In genomic region chr1:225762002-225762441, GRCh38 we compare ENCODE assay signal across 13 cellular contexts. TPM values are rescaled to one million over a fixed set of nuclear protein-coding genes. Genes with fewer than 3 reads are reported as not detected.
DNase-seq lines count a peak whose midpoint lies in the region; ATAC-seq, FAIRE-seq and TF ChIP-seq lines count a peak whose summit lies in the region.
"Had no signal": no experiment of that assay in that cellular context is flagged by ENCODE, and none has a peak within 500 bp of the region (broad histone marks: within the 10 kb centered on the region; RNA-seq: fewer than 3 reads in every experiment).

No MANE protein-coding gene starts in this region.

- peaks cover 12 to 19% of the 10 kb centered on the region in 2 experiments; a peak in 4 of 5 replicates for H3K27me3 ChIP-seq in K562 (ENCODE audit: control insufficient read depth in 2 of 2, insufficient read depth in 2 of 2, low read length in 2 of 2)
- no peaks in the 10 kb centered on the region for H3K27me3 ChIP-seq in neural progenitor cell
- no peaks in the 10 kb centered on the region for H3K27me3 ChIP-seq in CD8-positive, alpha-beta memory T cell (ENCODE audit: insufficient read depth, low read length, poor library complexity, severe bottlenecking)

- H3K4me3 Mint-ChIP-seq in neural progenitor cell = no peak overlapping the region
- H3K4me3 Mint-ChIP-seq in CD8-positive, alpha-beta memory T cell = no peak overlapping the region
- H3K4me3 Mint-ChIP-seq: CD4-positive, alpha-beta memory T cell; central memory CD8-positive, alpha-beta T cell had no signal

- H3K36me3 Mint-ChIP-seq in neural progenitor cell = no peaks in the 10 kb centered on the region
- H3K36me3 Mint-ChIP-seq in CD8-positive, alpha-beta memory T cell = no peaks in the 10 kb centered on the region
- H3K36me3 Mint-ChIP-seq: CD4-positive, alpha-beta memory T cell had no signal

- intact Hi-C loops in K562 (cut with micrococcal nuclease) (no loop called here), posterior cingulate gyrus (cut with DNase I) (no loop called here)

- H3K27me3 Mint-ChIP-seq in neural progenitor cell (ENCODE audit: insufficient read depth, low read depth) = peaks cover 8% of the 10 kb centered on the region
- peaks cover 7 to 36% of the 10 kb centered on the region in 2 donors for H3K27me3 Mint-ChIP-seq in CD8-positive, alpha-beta memory T cell

- TF ChIP-seq RAD21 in K562 (CRISPR knock-in tag; conservative IDR thresholded peaks at IDR 0.05 in 1 of 2, IDR thresholded peaks at IDR 0.05 in 1 of 2) = no peak

- peak overlapping the region in 1 of 2 experiments; percentile 3; a peak in 1 of 4 replicates for H3K9ac ChIP-seq in K562 (ENCODE audit: insufficient read depth in 1 of 2, low read depth in 2 of 2, low read length in 2 of 2)
- no peak overlapping the region for H3K9ac ChIP-seq in neural progenitor cell
- H3K9ac ChIP-seq: KMS-11 had no signal

- CTCF ChIA-PET in K562 (lab: Yijun Ruan, JAX; ENCODE audit: low intra/inter-chr PET ratio) = no interaction called here
- CTCF ChIA-PET in CD8-positive, alpha-beta memory T cell (lab: Charles Lee) = interaction anchor here (1.5 kb wide), 1 partner anchor 15 kb away, joined by 3 read pairs; the partner anchor contains the start of gene SRP9

- peaks cover 29% of the 10 kb centered on the region for H3K4me1 Mint-ChIP-seq in neural progenitor cell
- no peaks in the 10 kb centered on the region for H3K4me1 Mint-ChIP-seq in CD8-positive, alpha-beta memory T cell
- H3K4me1 Mint-ChIP-seq: CD4-positive, alpha-beta memory T cell; central memory CD8-positive, alpha-beta T cell had no signal

- H3K9me3 ChIP-seq in K562 (replicated peaks; ENCODE audit: control insufficient read depth, insufficient read depth, low read depth, low read length) = no peaks in the 10 kb centered on the region
- no peaks in the 10 kb centered on the region for H3K9me3 ChIP-seq in neural progenitor cell (ENCODE audit: low read depth)
- H3K9me3 ChIP-seq in CD8-positive, alpha-beta memory T cell (ENCODE audit: low read length) = no peaks in the 10 kb centered on the region

- no peak for FAIRE-seq in K562 (lab: Jason Lieb, UNC)
- FAIRE-seq: frontal cortex had no signal

- no peaks in the 10 kb centered on the region for H3K36me3 ChIP-seq in K562 (ENCODE audit: control insufficient read depth, insufficient read depth, low read length)
- H3K36me3 ChIP-seq in neural progenitor cell = no peaks in the 10 kb centered on the region
- H3K36me3 ChIP-seq in CD8-positive, alpha-beta memory T cell (ENCODE audit: insufficient read depth, low read length) = no peaks in the 10 kb centered on the region

- peak overlapping the region; percentile 64 for H2AFZ ChIP-seq in K562 (ENCODE audit: low read depth, low read length)
- H2AFZ ChIP-seq in neural progenitor cell (replicated peaks) = no peak overlapping the region

- no peak overlapping the region for H3K27ac ChIP-seq in K562 (ENCODE audit: extremely low read depth, low read depth, low read length)
- H3K27ac ChIP-seq in neural progenitor cell = peak overlapping the region; percentile 11
- no peak overlapping the region for H3K27ac ChIP-seq in CD8-positive, alpha-beta memory T cell (ENCODE audit: low read depth, low read length)
- H3K27ac ChIP-seq: KMS-11 had no signal

- DNase-seq in D341Med (ENCODE audit: low spot score) (peak; percentile 32), NCI-H1436 treated with DMSO at 0.1 percent for 48 hours (lab: John Stamatoyannopoulos, UW) (peak; percentile 51), K562 (ENCODE audit: extremely low read depth in 1 of 4, low spot score in 3 of 4) (no peak), neural progenitor cell (ENCODE audit: low spot score) (no peak), SIG-M5 treated with dmso at 0.1 percent for 504 hours (lab: John Stamatoyannopoulos, UW; ENCODE audit: unreplicated experiment) (no peak), posterior cingulate gyrus (no peak)
- no peak for DNase-seq in CD8-positive, alpha-beta memory T cell
- no peak for DNase-seq in activated CD8-positive, alpha-beta memory T cell treated with anti-CD3 and anti-CD28 coated beads, Interleukin-2, amount 50 U/mL, for 4 hours
- DNase-seq: activated T-cell treated with anti-CD3 and anti-CD28 coated beads, Interleukin-2, amount 50 U/mL, for 1 hour; CD4-positive, alpha-beta memory T cell had no signal

- ATAC-seq in K562 = 0 out of 3 replicates have a peak, but pooled peaks have one; percentile 18

- H3K9me1 ChIP-seq in K562 (ENCODE audit: control insufficient read depth, insufficient read depth, low read length) = no peaks in the 10 kb centered on the region

- H3K4me3 ChIP-seq in K562 (no peak overlapping the region), neural progenitor cell (no peak overlapping the region)
- no peak overlapping the region for H3K4me3 ChIP-seq in CD8-positive, alpha-beta memory T cell (ENCODE audit: low read length)

- no peaks in the 10 kb centered on the region for H3K9me3 Mint-ChIP-seq in neural progenitor cell
- H3K9me3 Mint-ChIP-seq in CD8-positive, alpha-beta memory T cell = no peaks in the 10 kb centered on the region
- H3K9me3 Mint-ChIP-seq: CD4-positive, alpha-beta memory T cell; central memory CD8-positive, alpha-beta T cell had no signal

- POLR2A ChIA-PET in K562 (lab: Yijun Ruan, JAX) = interaction anchor here (0.6 to 1.5 kb wide), 5 partner anchors 16 to 293 kb away, joined by 3 to 6 read pairs (median 3); partner anchors contain the start of gene SRP9
- POLR2A ChIA-PET in CD8-positive, alpha-beta memory T cell (lab: Charles Lee) = no interaction called here

- no peak for TF ChIP-seq POLR2A in K562 (conservative IDR thresholded peaks at IDR 0.05)

- 37% methylated on average over 5 of the region's 5 CpGs for WGBS in K562 (ENCODE audit: insufficient coverage, low coverage, missing lambda C conversion rate)

- H3K79me2 ChIP-seq in K562 (ENCODE audit: control insufficient read depth, insufficient read depth, low read length) (no peaks in the 10 kb centered on the region), neural progenitor cell (ENCODE audit: low read depth) (no peaks in the 10 kb centered on the region)

- BruUV-seq in K562 (replicated peaks; lab: Mats Ljungman, UMichigan) = no TSS peak

- H4K20me1 ChIP-seq in K562 (replicated peaks; ENCODE audit: control insufficient read depth, insufficient read depth, low read length) = no peaks in the 10 kb centered on the region
- H4K20me1 ChIP-seq in neural progenitor cell (ENCODE audit: low read depth) = no peaks in the 10 kb centered on the region

- TF ChIP-seq EP300 in K562 (IDR thresholded peaks at IDR 0.05; ENCODE audit: low read length) = no peak

- H3K27ac Mint-ChIP-seq in neural progenitor cell = no peak overlapping the region
- H3K27ac Mint-ChIP-seq in CD8-positive, alpha-beta memory T cell = no peak overlapping the region
- H3K27ac Mint-ChIP-seq: CD4-positive, alpha-beta memory T cell had no signal

- TF ChIP-seq CTCF in K562 (IDR thresholded peaks at IDR 0.05 in 2 of 3, conservative IDR thresholded peaks at IDR 0.05 in 1 of 3; ENCODE audit: insufficient read depth in 2 of 3, low read depth in 1 of 3, low read length in 3 of 3) = no peak
- TF ChIP-seq CTCF in neural progenitor cell (IDR thresholded peaks at IDR 0.05) = no peak

- H3K4me1 ChIP-seq in K562 (replicated peaks in 1 of 2; ENCODE audit: control insufficient read depth in 2 of 2, insufficient read depth in 2 of 2, low read length in 2 of 2) (peaks cover 5% of the 10 kb centered on the region in 2 experiments; a peak in 3 of 5 replicates), neural progenitor cell (peaks cover 25% of the 10 kb centered on the region)
- no peaks in the 10 kb centered on the region for H3K4me1 ChIP-seq in CD8-positive, alpha-beta memory T cell (ENCODE audit: insufficient read depth, low read length)

- peaks cover 20% of the 10 kb centered on the region for H3F3A ChIP-seq in neural progenitor cell (ENCODE audit: low read depth)

- in situ Hi-C loops in K562 (cut with MboI) = no loop called here

- H3K4me2 ChIP-seq in K562 (ENCODE audit: insufficient read depth, low read length) = no peak overlapping the region
- H3K4me2 ChIP-seq in neural progenitor cell = peak overlapping the region; percentile 55
- H3K4me2 ChIP-seq: KMS-11 had no signal

RNA-seq across cellular contexts. Expression of gene SRP9, which starts 15.6 kb away (rescaled TPM):
- total RNA-seq in K562 (2011; cell fraction: chromatin; rRNA removed; ENCODE audit: low replicate concordance) = 83.3 and 146 TPM in 2 replicates
- 43.4 and 63.3 TPM in 2 replicates for total RNA-seq in K562 (2011; cell fraction: nucleolus; rRNA removed)
- 146 and 277 TPM in 2 replicates for total RNA-seq in K562 (2011; cell fraction: nucleoplasm; rRNA removed)
- total RNA-seq in K562 (2014; rRNA removed) (272 and 273 TPM in 2 replicates), K562 (2014; rRNA removed; fragmentation: Illumina TruSeq; extraction: Trizol) (690 and 726 TPM in 2 replicates), K562 (2015; rRNA removed; fragmentation: Illumina TruSeq; extraction: Trizol) (537 and 597 TPM in 2 replicates), K562 (2021) (434 and 437 TPM in 2 replicates), neural progenitor cell (ENCODE audit: low replicate concordance) (751 and 1,104 TPM in 2 replicates)
- polyA plus RNA-seq in K562 (2011; rRNA removed) (836 and 1,016 TPM in 2 replicates), K562 (2014; fragmentation: Illumina TruSeq; extraction: Trizol) (557 and 668 TPM in 2 replicates), K562 (2014; fragmentation: Nextera tagmentation; extraction: Ambion mirVana) (1,000 to 10,000 TPM; 1,645 to 1,892 TPM), K562 (2014; rRNA removed) (502 and 509 TPM in 2 replicates)
- polyA plus RNA-seq in K562 (2011; cell fraction: cytosol; rRNA removed) = 227 and 688 TPM in 2 replicates
- polyA plus RNA-seq in K562 (2011; cell fraction: nucleus; rRNA removed) = 227 and 377 TPM in 2 replicates
- polyA plus RNA-seq in K562 (2012) = 392 and 460 TPM in 2 replicates
- polyA minus RNA-seq in K562 (2011; rRNA and poly(A)+ RNA removed) = 359 and 411 TPM in 2 replicates
- 148 and 171 TPM in 2 replicates for polyA minus RNA-seq in K562 (2011; cell fraction: cytosol; rRNA and poly(A)+ RNA removed)
- 33.3 and 80.0 TPM in 2 replicates for polyA minus RNA-seq in K562 (2011; cell fraction: nucleus; rRNA and poly(A)+ RNA removed)
- 100 to 1,000 TPM; 339 TPM for total RNA-seq in CD8-positive, alpha-beta memory T cell
- polyA plus RNA-seq in CD8-positive, alpha-beta memory T cell = 293 TPM

RNA-seq across cellular contexts. Expression of gene EPHX1, which starts 47.9 kb away (rescaled TPM):
- total RNA-seq in K562 (2011; cell fraction: chromatin; rRNA removed; ENCODE audit: low replicate concordance) = 16.4 and 37.6 TPM in 2 replicates
- total RNA-seq in K562 (2011; cell fraction: nucleolus; rRNA removed) = 26.8 and 35.4 TPM in 2 replicates
- 21.5 and 25.0 TPM in 2 replicates for total RNA-seq in K562 (2011; cell fraction: nucleoplasm; rRNA removed)
- 8.0 and 11.6 TPM in 2 replicates for total RNA-seq in K562 (2014; rRNA removed)
- total RNA-seq in K562 (2014; rRNA removed; fragmentation: Illumina TruSeq; extraction: Trizol) = 4.7 and 5.1 TPM in 2 replicates
- total RNA-seq in K562 (2015; rRNA removed; fragmentation: Illumina TruSeq; extraction: Trizol) = 6.7 and 7.6 TPM in 2 replicates
- total RNA-seq in K562 (2021) = 18.5 and 21.1 TPM in 2 replicates
- polyA plus RNA-seq in K562 (2011; rRNA removed) = 4.0 and 11.2 TPM in 2 replicates
- polyA plus RNA-seq in K562 (2011; cell fraction: cytosol; rRNA removed) = 4.7 and 5.2 TPM in 2 replicates
- 6.3 and 7.3 TPM in 2 replicates for polyA plus RNA-seq in K562 (2011; cell fraction: nucleus; rRNA removed)
- polyA plus RNA-seq in K562 (2012) = 26.2 and 32.9 TPM in 2 replicates
- polyA plus RNA-seq in K562 (2014; fragmentation: Illumina TruSeq; extraction: Trizol) = 21.9 and 27.0 TPM in 2 replicates
- under 1 TPM; 0.21 to 0.48 TPM for polyA plus RNA-seq in K562 (2014; fragmentation: Nextera tagmentation; extraction: Ambion mirVana)
- polyA plus RNA-seq in K562 (2014; rRNA removed) = 7.5 and 8.8 TPM in 2 replicates
- polyA minus RNA-seq in K562 (2011; rRNA and poly(A)+ RNA removed) = 3.6 and 4.8 TPM in 2 replicates
- polyA minus RNA-seq in K562 (2011; cell fraction: cytosol; rRNA and poly(A)+ RNA removed) = 6.6 and 10.0 TPM in 2 replicates
- 5.0 and 6.2 TPM in 2 replicates for polyA minus RNA-seq in K562 (2011; cell fraction: nucleus; rRNA and poly(A)+ RNA removed)
- total RNA-seq in neural progenitor cell (ENCODE audit: low replicate concordance) = 4.3 and 5.7 TPM in 2 replicates
- 1 to 10 TPM; 2.2 to 3.0 TPM for total RNA-seq in CD8-positive, alpha-beta memory T cell
- polyA plus RNA-seq in CD8-positive, alpha-beta memory T cell = 1.8 TPM

Comparison
In these comparisons a context has a peak if more than half of its experiments do, and no peak if none do; other contexts are left out.
1. DNase-seq: peak in D341Med (single experiment) and NCI-H1436 treated with DMSO at 0.1 percent for 48 hours (single experiment); none in K562 (0 of 4), neural progenitor cell (single experiment), SIG-M5 treated with dmso at 0.1 percent for 504 hours (single experiment), CD8-positive, alpha-beta memory T cell (0 of 5), activated CD8-positive, alpha-beta memory T cell treated with anti-CD3 and anti-CD28 coated beads, Interleukin-2, amount 50 U/mL, for 4 hours (single experiment) and posterior cingulate gyrus (0 of 10).